ENCODE assay signal across 15 cellular contexts in genomic region chr20:58339741-58340140, GRCh38. TPM values are rescaled to one million over a fixed set of nuclear protein-coding genes. Genes with fewer than 3 reads are reported as not detected.
DNase-seq lines count a peak whose midpoint lies in the region; ATAC-seq and TF ChIP-seq lines count a peak whose summit lies in the region.
"Had no signal": no experiment of that assay in that cellular context is flagged by ENCODE, and none has a peak within 500 bp of the region (broad histone marks: within the 10 kb centered on the region; RNA-seq: fewer than 3 reads in every experiment).

No MANE protein-coding gene starts in this region.

- peaks cover 24% of the 10 kb centered on the region for H3K4me1 Mint-ChIP-seq in MCF 10A (ENCODE audit: insufficient read depth, unreplicated experiment)
- peaks cover 7% of the 10 kb centered on the region for H3K4me1 Mint-ChIP-seq in endothelial cell (ENCODE audit: unreplicated experiment)
- H3K4me1 Mint-ChIP-seq in stimulated activated effector memory CD8-positive, alpha-beta T cell treated with anti-CD3 and anti-CD28 coated beads, Interleukin-12 subunit alpha, Interleukin-12 subunit beta, amount 100 ng/mL, for 72 hours: peaks cover 46% of the 10 kb centered on the region
- H3K4me1 Mint-ChIP-seq in endodermal cell: peaks cover 35% of the 10 kb centered on the region

- H3K9ac ChIP-seq in mammary epithelial cell (ENCODE audit: insufficient read depth, low read length) (no peak overlapping the region), endodermal cell (ENCODE audit: extremely low read depth, low read length, poor library complexity, severe bottlenecking) (no peak overlapping the region)
- H3K9ac ChIP-seq: BLaER1 treated with 17β-estradiol and CSF1 and Interleukin-3, amounts not matched to agents 10 nM and 100 nM had no signal

- H3K36me3 ChIP-seq in mammary epithelial cell (ENCODE audit: insufficient read depth, low read length): peaks cover 3% of the 10 kb centered on the region
- peaks cover 38% of the 10 kb centered on the region for H3K36me3 ChIP-seq in endodermal cell (ENCODE audit: control insufficient read depth, insufficient read depth, low read length)

- H3K27ac ChIP-seq in mammary epithelial cell (ENCODE audit: insufficient read depth, low read depth, low read length) (no peak overlapping the region), endodermal cell (ENCODE audit: low read depth, low read length) (no peak overlapping the region)
- H3K27ac ChIP-seq: BLaER1 treated with 17β-estradiol and CSF1 and Interleukin-3, amounts not matched to agents 10 nM and 100 nM had no signal

- dilution Hi-C loops in mammary epithelial cell (cut with HindIII; ENCODE audit: low sequenced_read_pairs): no loop called here

- H3K9me3 Mint-ChIP-seq in MCF 10A (ENCODE audit: unreplicated experiment) (no peaks in the 10 kb centered on the region), endothelial cell (ENCODE audit: unreplicated experiment) (no peaks in the 10 kb centered on the region), endodermal cell (no peaks in the 10 kb centered on the region)
- H3K9me3 Mint-ChIP-seq in stimulated activated effector memory CD8-positive, alpha-beta T cell treated with anti-CD3 and anti-CD28 coated beads, Interleukin-12 subunit alpha, Interleukin-12 subunit beta, amount 100 ng/mL, for 72 hours: peaks cover 8% of the 10 kb centered on the region
- H3K9me3 Mint-ChIP-seq: GM23338 had no signal

- H3K4me2 ChIP-seq in mammary epithelial cell (ENCODE audit: insufficient read depth, low read depth, low read length): no peak overlapping the region
- H3K4me2 ChIP-seq: GM23338 had no signal

- H3K9me3 ChIP-seq in mammary epithelial cell (replicated peaks; ENCODE audit: insufficient read depth, low read length): no peaks in the 10 kb centered on the region
- no peaks in the 10 kb centered on the region for H3K9me3 ChIP-seq in endodermal cell (ENCODE audit: control insufficient read depth, low read length)

- no peaks in the 10 kb centered on the region for H4K20me1 ChIP-seq in mammary epithelial cell (ENCODE audit: insufficient read depth, low read length)

- H3K79me2 ChIP-seq in mammary epithelial cell (ENCODE audit: insufficient read depth, low read length): peaks cover 88% of the 10 kb centered on the region

- POLR2A ChIA-PET in MCF 10A (lab: Yijun Ruan, JAX): interaction anchor here (0.9 to 1.0 kb wide), 2 partner anchors 9 to 49 kb away, joined by 3 to 4 read pairs; partner anchors contain the start of gene VAPB

- in situ Hi-C loops in mammary epithelial cell (cut with MboI; ENCODE audit: low sequenced_read_pairs in 2 of 2): no loop called here

- H3K27me3 Mint-ChIP-seq in MCF 10A (ENCODE audit: insufficient read depth, unreplicated experiment) (no peaks in the 10 kb centered on the region), endothelial cell (ENCODE audit: unreplicated experiment) (peaks cover 5% of the 10 kb centered on the region), endodermal cell (ENCODE audit: insufficient read depth) (no peaks in the 10 kb centered on the region)
- H3K27me3 Mint-ChIP-seq: CD4-positive, CD25-positive, alpha-beta regulatory T cell had no signal

- H3K4me3 Mint-ChIP-seq in MCF 10A (ENCODE audit: unreplicated experiment): no peak overlapping the region
- H3K4me3 Mint-ChIP-seq in endothelial cell (ENCODE audit: unreplicated experiment): peak overlapping the region; percentile 49
- H3K4me3 Mint-ChIP-seq in stimulated activated effector memory CD8-positive, alpha-beta T cell treated with anti-CD3 and anti-CD28 coated beads, Interleukin-12 subunit alpha, Interleukin-12 subunit beta, amount 100 ng/mL, for 72 hours: no peak overlapping the region
- H3K4me3 Mint-ChIP-seq in endodermal cell: no peak overlapping the region
- H3K4me3 Mint-ChIP-seq: CD4-positive, CD25-positive, alpha-beta regulatory T cell; GM23338 had no signal

- peaks cover 10% of the 10 kb centered on the region for H3K36me3 Mint-ChIP-seq in MCF 10A (ENCODE audit: insufficient read depth, unreplicated experiment)
- peaks cover 25% of the 10 kb centered on the region for H3K36me3 Mint-ChIP-seq in endothelial cell (ENCODE audit: low read depth, unreplicated experiment)
- H3K36me3 Mint-ChIP-seq in stimulated activated effector memory CD8-positive, alpha-beta T cell treated with anti-CD3 and anti-CD28 coated beads, Interleukin-12 subunit alpha, Interleukin-12 subunit beta, amount 100 ng/mL, for 72 hours: peaks cover 19% of the 10 kb centered on the region
- peaks cover 17% of the 10 kb centered on the region for H3K36me3 Mint-ChIP-seq in endodermal cell (ENCODE audit: low read depth)

- no peak for TF ChIP-seq CTCF in MCF 10A (IDR thresholded peaks at IDR 0.05; ENCODE audit: unreplicated experiment)
- TF ChIP-seq CTCF in mammary epithelial cell (conservative IDR thresholded peaks at IDR 0.05 in 1 of 2, IDR thresholded peaks at IDR 0.05 in 1 of 2; ENCODE audit: extremely low read depth in 1 of 2, insufficient read depth in 1 of 2, low read depth in 1 of 2, low read length in 2 of 2): no peak
- TF ChIP-seq CTCF in endothelial cell (IDR thresholded peaks at IDR 0.05; ENCODE audit: unreplicated experiment): no peak
- TF ChIP-seq CTCF in endodermal cell (conservative IDR thresholded peaks at IDR 0.05): no peak

- CTCF ChIA-PET in MCF 10A (lab: Yijun Ruan, JAX): interaction anchor here (0.5 kb wide), 1 partner anchor 92 kb away, joined by 3 read pairs; no protein-coding TSS in a partner anchor
- CTCF ChIA-PET in mammary epithelial cell (lab: Charles Lee; ENCODE audit: low non-redundant PET): interaction anchor here (0.6 kb wide), 1 partner anchor 87 kb away, joined by 3 read pairs; no protein-coding TSS in a partner anchor

- no peak for ATAC-seq in stimulated activated effector memory CD8-positive, alpha-beta T cell treated with anti-CD3 and anti-CD28 coated beads, Interleukin-12 subunit alpha, Interleukin-12 subunit beta, amount 100 ng/mL, for 72 hours
- no peak for ATAC-seq in HG02798 (IDR thresholded peaks at IDR 0.05; ENCODE audit: poor library complexity, unreplicated experiment)
- ATAC-seq: GM23338 had no signal

- H3K27me3 ChIP-seq in mammary epithelial cell (ENCODE audit: insufficient read depth, low read length) (no peaks in the 10 kb centered on the region), endodermal cell (ENCODE audit: control insufficient read depth, insufficient read depth, low read length, poor library complexity, severe bottlenecking) (no peaks in the 10 kb centered on the region)
- H3K27me3 ChIP-seq: BLaER1 treated with 17β-estradiol and CSF1 and Interleukin-3, amounts not matched to agents 10 nM and 100 nM had no signal

- intact Hi-C loops in MCF 10A (cut with micrococcal nuclease): no loop called here
- intact Hi-C loops in mammary epithelial cell (cut with micrococcal nuclease): no loop called here

- H3K27ac Mint-ChIP-seq in MCF 10A (ENCODE audit: low read depth, unreplicated experiment): peak overlapping the region; percentile 81
- no peak overlapping the region for H3K27ac Mint-ChIP-seq in endothelial cell (ENCODE audit: unreplicated experiment)
- H3K27ac Mint-ChIP-seq in stimulated activated effector memory CD8-positive, alpha-beta T cell treated with anti-CD3 and anti-CD28 coated beads, Interleukin-12 subunit alpha, Interleukin-12 subunit beta, amount 100 ng/mL, for 72 hours: peak overlapping the region; percentile 41
- H3K27ac Mint-ChIP-seq in endodermal cell: no peak overlapping the region
- H3K27ac Mint-ChIP-seq: GM23338 had no signal

- no peak overlapping the region for H3K4me3 ChIP-seq in mammary epithelial cell (replicated peaks in 1 of 3; ENCODE audit: insufficient read depth in 1 of 3, low read depth in 2 of 3, low read length in 3 of 3)
- no peak overlapping the region for H3K4me3 ChIP-seq in endodermal cell (ENCODE audit: low read length)
- H3K4me3 ChIP-seq: BLaER1 treated with 17β-estradiol and CSF1 and Interleukin-3, amounts not matched to agents 10 nM and 100 nM; GM23338 had no signal

- no peak overlapping the region for H2AFZ ChIP-seq in mammary epithelial cell (ENCODE audit: low read depth, low read length)
- H2AFZ ChIP-seq: GM23338 had no signal

- H3K4me1 ChIP-seq in mammary epithelial cell (ENCODE audit: insufficient read depth, low read length) (peaks cover 54% of the 10 kb centered on the region), endodermal cell (ENCODE audit: control insufficient read depth, insufficient read depth, low read length) (peaks cover 6% of the 10 kb centered on the region)

- BruUV-seq in MCF 10A (replicated peaks; lab: Mats Ljungman, UMichigan) (no TSS peak), mammary epithelial cell (replicated peaks; lab: Mats Ljungman, UMichigan) (no TSS peak)

- DNase-seq in MCF 10A (ENCODE audit: unreplicated experiment) (no peak), mammary epithelial cell (no peak), endothelial cell (ENCODE audit: low spot score) (no peak), iPS-NIHi7 (ENCODE audit: extremely low spot score) (peak; percentile 19), hypothalamus (lab: John Stamatoyannopoulos, UW) (no peak), endodermal cell (no peak)
- DNase-seq in stimulated activated effector memory CD8-positive, alpha-beta T cell treated with anti-CD3 and anti-CD28 coated beads, Interleukin-12 subunit alpha, Interleukin-12 subunit beta, amount 100 ng/mL, for 72 hours (ENCODE audit: low spot score in 2 of 2): no peak
- DNase-seq: 8988T; ACHN; CD4-positive, CD25-positive, alpha-beta regulatory T cell; DMS53; H7 had no signal

- 58% methylated on average over 5 of the region's 6 CpGs for WGBS in mammary epithelial cell (ENCODE audit: low coverage, missing lambda C conversion rate)
- WGBS in endodermal cell (ENCODE audit: insufficient coverage in 1 of 2, insufficient read length in 1 of 2), 2 experiments: 94 to 100% methylated on average over 2 to 6 of the region's 6 CpGs

RNA-seq across cellular contexts. Expression of gene RAB22A, which starts 30.2 kb away (rescaled TPM):
- total RNA-seq in MCF 10A (2022) (18.4 and 18.9 TPM in 2 replicates), mammary epithelial cell (10 to 100 TPM; 24.7 to 24.8 TPM), endothelial cell (ENCODE audit: unreplicated experiment) (14.2 TPM), endodermal cell (10 to 100 TPM in 1 of 2 donors, 1 to 10 TPM in 1; 8.4 to 11.6 TPM)
- 11.2 TPM for polyA plus RNA-seq in mammary epithelial cell
- polyA minus RNA-seq in mammary epithelial cell: 33.2 TPM
- 9.2 TPM for polyA plus RNA-seq in endodermal cell (2013, experiment 1 of 2)
- 10.2 TPM for polyA plus RNA-seq in endodermal cell (2013, experiment 2 of 2)

RNA-seq across cellular contexts. Expression of gene VAPB, which starts 49.3 kb away (rescaled TPM):
- 60.4 and 61.2 TPM in 2 replicates for total RNA-seq in MCF 10A (2022)
- 10 to 100 TPM; 14.7 to 52.8 TPM for total RNA-seq in mammary epithelial cell
- polyA plus RNA-seq in mammary epithelial cell: 33.2 TPM
- 21.3 TPM for polyA minus RNA-seq in mammary epithelial cell
- 55.5 TPM for total RNA-seq in endothelial cell (ENCODE audit: unreplicated experiment)
- total RNA-seq in endodermal cell: 10 to 100 TPM; 47.3 to 47.5 TPM
- polyA plus RNA-seq in endodermal cell (2013, experiment 1 of 2): 39.5 TPM
- polyA plus RNA-seq in endodermal cell (2013, experiment 2 of 2): 32.1 TPM

Comparison
In these comparisons a context has a peak if more than half of its experiments do, and no peak if none do; other contexts are left out.
1. H3K27ac Mint-ChIP-seq: peak in MCF 10A (single experiment) and stimulated activated effector memory CD8-positive, alpha-beta T cell treated with anti-CD3 and anti-CD28 coated beads, Interleukin-12 subunit alpha, Interleukin-12 subunit beta, amount 100 ng/mL, for 72 hours (single experiment); none in endothelial cell (single experiment) and endodermal cell (single experiment).